1 cellular context compared by ENCODE assay signal in genomic region chr11:74849525-74850391, GRCh38.
TF ChIP-seq lines count a peak whose summit lies in the region.

No MANE protein-coding gene starts in this region.

TF ChIP-seq in IMR-90, 13 proteins besides CTCF, POLR2A, EP300 and RAD21:
- TF ChIP-seq USF2 (IDR thresholded peaks at IDR 0.05; ENCODE audit: low read depth, low read length), result no peak
- peak; percentile 5; the same call in 1 of the 2 replicates for TF ChIP-seq MAZ (IDR thresholded peaks at IDR 0.05; ENCODE audit: borderline replicate concordance, low read depth, low read length)
- no peak for TF ChIP-seq MXI1 (IDR thresholded peaks at IDR 0.05; ENCODE audit: borderline replicate concordance, low read depth, low read length)
- TF ChIP-seq CEBPB (IDR thresholded peaks at IDR 0.05; ENCODE audit: low read depth, low read length), result peak; percentile 76
- TF ChIP-seq ELK1 (IDR thresholded peaks at IDR 0.05; ENCODE audit: borderline replicate concordance, low read depth, low read length), result no peak
- TF ChIP-seq BHLHE40 (IDR thresholded peaks at IDR 0.05; ENCODE audit: low read depth, low read length), result peak; percentile 92
- TF ChIP-seq MAFK (IDR thresholded peaks at IDR 0.05; ENCODE audit: low read depth, low read length), result no peak
- TF ChIP-seq FOS (IDR thresholded peaks at IDR 0.05; ENCODE audit: low read depth, low read length), result peak; percentile 8; the same call in 1 of the 2 replicates
